8 cellular contexts compared by ENCODE assay signal in the genomic region with DNA sequence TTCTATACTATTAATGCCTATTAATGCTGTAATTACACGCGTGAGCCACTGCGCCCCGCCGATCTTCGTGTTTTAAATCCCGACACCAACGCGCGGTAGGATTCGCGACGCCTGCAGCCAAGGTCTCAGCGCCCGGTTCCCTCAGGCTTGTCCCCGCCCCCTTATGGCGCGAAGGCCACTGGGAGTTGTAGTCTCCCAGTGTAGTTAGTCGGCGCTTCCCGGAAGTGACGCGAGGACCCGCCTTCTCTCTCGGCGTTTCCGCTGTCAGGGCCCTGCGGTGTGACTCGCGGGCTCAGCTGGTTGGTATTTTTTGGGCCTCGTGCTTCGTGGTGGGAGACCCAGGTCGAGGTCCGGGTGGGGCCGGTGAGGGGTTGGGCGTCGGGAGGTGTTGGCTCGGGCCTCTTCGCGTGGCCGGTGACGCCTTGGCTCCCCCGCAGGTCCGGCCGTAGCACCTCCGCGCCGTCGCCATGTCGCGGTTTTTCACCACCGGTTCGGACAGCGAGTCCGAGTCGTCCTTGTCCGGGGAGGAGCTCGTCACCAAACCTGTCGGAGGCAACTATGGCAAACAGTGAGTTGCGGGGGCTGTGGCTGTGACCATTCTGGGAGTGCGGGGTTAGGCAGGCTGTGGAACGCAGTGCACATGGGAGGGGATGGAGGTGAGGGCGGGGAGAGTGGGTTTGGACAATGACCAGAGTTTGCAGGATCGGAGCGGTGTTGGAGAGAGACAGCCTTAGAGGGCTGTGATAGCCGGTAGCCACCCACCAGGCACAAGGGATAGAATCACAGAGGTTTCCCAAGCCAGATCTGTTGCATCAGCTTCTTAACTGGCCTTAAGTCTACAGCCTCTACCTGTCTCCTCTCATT. TPM values are rescaled to one million over a fixed set of nuclear protein-coding genes. Genes with fewer than 3 reads are reported as not detected.
DNase-seq lines count a peak whose midpoint lies in the region; ATAC-seq, FAIRE-seq and TF ChIP-seq lines count a peak whose summit lies in the region.
"Not testable (repeated sequence)": the region's sequence is repeated elsewhere in the genome, so short reads cannot be mapped to it uniquely, and the experiment has no call there.

A gene with protein sequence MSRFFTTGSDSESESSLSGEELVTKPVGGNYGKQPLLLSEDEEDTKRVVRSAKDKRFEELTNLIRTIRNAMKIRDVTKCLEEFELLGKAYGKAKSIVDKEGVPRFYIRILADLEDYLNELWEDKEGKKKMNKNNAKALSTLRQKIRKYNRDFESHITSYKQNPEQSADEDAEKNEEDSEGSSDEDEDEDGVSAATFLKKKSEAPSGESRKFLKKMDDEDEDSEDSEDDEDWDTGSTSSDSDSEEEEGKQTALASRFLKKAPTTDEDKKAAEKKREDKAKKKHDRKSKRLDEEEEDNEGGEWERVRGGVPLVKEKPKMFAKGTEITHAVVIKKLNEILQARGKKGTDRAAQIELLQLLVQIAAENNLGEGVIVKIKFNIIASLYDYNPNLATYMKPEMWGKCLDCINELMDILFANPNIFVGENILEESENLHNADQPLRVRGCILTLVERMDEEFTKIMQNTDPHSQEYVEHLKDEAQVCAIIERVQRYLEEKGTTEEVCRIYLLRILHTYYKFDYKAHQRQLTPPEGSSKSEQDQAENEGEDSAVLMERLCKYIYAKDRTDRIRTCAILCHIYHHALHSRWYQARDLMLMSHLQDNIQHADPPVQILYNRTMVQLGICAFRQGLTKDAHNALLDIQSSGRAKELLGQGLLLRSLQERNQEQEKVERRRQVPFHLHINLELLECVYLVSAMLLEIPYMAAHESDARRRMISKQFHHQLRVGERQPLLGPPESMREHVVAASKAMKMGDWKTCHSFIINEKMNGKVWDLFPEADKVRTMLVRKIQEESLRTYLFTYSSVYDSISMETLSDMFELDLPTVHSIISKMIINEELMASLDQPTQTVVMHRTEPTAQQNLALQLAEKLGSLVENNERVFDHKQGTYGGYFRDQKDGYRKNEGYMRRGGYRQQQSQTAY (plus strand): TSS at position 245 of the 864 bp plus-strand sequence. CDS start 223 bp downstream, at position 468.

- not testable (repeated sequence) for H3K9me1 ChIP-seq in keratinocyte (ENCODE audit: control insufficient read depth, extremely low read depth, insufficient read depth, low read length)

- not testable (repeated sequence) for H3K79me2 ChIP-seq in keratinocyte (ENCODE audit: control insufficient read depth, insufficient read depth, low read length)

- H4K20me1 ChIP-seq in keratinocyte (ENCODE audit: control insufficient read depth, extremely low read depth, insufficient read depth, low read length), result not testable (repeated sequence)

- TF ChIP-seq CTCF in A549 (IDR thresholded peaks at IDR 0.05); HEK293 (tag by site-specific recombination; IDR thresholded peaks at IDR 0.05); WI38 (IDR thresholded peaks at IDR 0.05; ENCODE audit: low read depth, low read length); keratinocyte (optimal IDR thresholded peaks at IDR 0.05 in 1 of 3, IDR thresholded peaks at IDR 0.05 in 1 of 3, conservative IDR thresholded peaks at IDR 0.05 in 1 of 3; ENCODE audit: extremely low read depth in 1 of 3, insufficient read depth in 2 of 3, low read length in 3 of 3): not testable (repeated sequence)

- not testable (repeated sequence) for H3K27me3 ChIP-seq in keratinocyte (ENCODE audit: control insufficient read depth, extremely low read depth, insufficient read depth, low read length)

- not testable (repeated sequence) for TF ChIP-seq EP300 in A549 (IDR thresholded peaks at IDR 0.05)

- H3K36me3 ChIP-seq in HEK293 (ENCODE audit: control insufficient read depth in 2 of 2, insufficient read depth in 1 of 2, low read length in 2 of 2); keratinocyte (ENCODE audit: control insufficient read depth in 2 of 2, extremely low read depth in 1 of 2, insufficient read depth in 2 of 2, low read length in 2 of 2): not testable (repeated sequence)

- CTCF ChIA-PET in A549 (lab: Yijun Ruan, JAX); HEK293 (lab: Yijun Ruan, JAX): not testable (repeated sequence)

- H3K4me1 ChIP-seq in A549; HEK293 (ENCODE audit: control insufficient read depth, insufficient read depth, low read length); keratinocyte (ENCODE audit: control insufficient read depth, extremely low read depth, insufficient read depth, low read length): not testable (repeated sequence)

- peak within 1 kb of the TSS; percentile 38; the same call in 2 of the 3 replicates for H3K4me3 ChIP-seq in A549
- peak within 1 kb of the TSS; percentile 26 for H3K4me3 ChIP-seq in HEK293 (ENCODE audit: low read depth, low read length)
- H3K4me3 ChIP-seq in WI38 (ENCODE audit: low read depth, low read length), result peak within 1 kb of the TSS; percentile 47
- peak within 1 kb of the TSS in 2 of 3 experiments; percentile 29 to 35 for H3K4me3 ChIP-seq in keratinocyte (ENCODE audit: control insufficient read depth in 2 of 3, extremely low read depth in 1 of 3, insufficient read depth in 2 of 3, low read depth in 1 of 3, low read length in 3 of 3)

- not testable (repeated sequence) for H3K9ac ChIP-seq in keratinocyte (ENCODE audit: control insufficient read depth, extremely low read depth, insufficient read depth, low read length)

- WGBS in A549 (ENCODE audit: missing lambda C conversion rate), result no CpG with 5 or more reads among the region's 66 CpGs

- DNase-seq in A549 (ENCODE audit: low read depth in 1 of 2, low spot score in 1 of 2); dermis blood vessel endothelial cell; keratinocyte (ENCODE audit: low read depth, low spot score); pulmonary artery endothelial cell (ENCODE audit: low read depth, low spot score): not testable (repeated sequence)

- not testable (repeated sequence) for H3K9me3 ChIP-seq in A549; HEK293 (ENCODE audit: control insufficient read depth, insufficient read depth, low read depth, low read length); keratinocyte (ENCODE audit: control insufficient read depth, low read depth, low read length)

- not testable (repeated sequence) for H3K27ac ChIP-seq in A549; HEK293 (ENCODE audit: extremely low read depth, low read depth, low read length); keratinocyte (ENCODE audit: control insufficient read depth, insufficient read depth, low read length)

- peak; percentile 59 for FAIRE-seq in A549 (lab: Jason Lieb, UNC)
- not testable (repeated sequence) for FAIRE-seq in keratinocyte (lab: Jason Lieb, UNC)

- ATAC-seq in A549 (peak; percentile 100), GM18873 (IDR thresholded peaks at IDR 0.05; ENCODE audit: low FRiP score, unreplicated experiment) (peak; percentile 92), HG03460 (IDR thresholded peaks at IDR 0.05; ENCODE audit: unreplicated experiment) (peak; percentile 95)

- peak within 1 kb of the TSS; percentile 45; the same call in 1 of the 3 replicates for H3K4me2 ChIP-seq in A549
- H3K4me2 ChIP-seq in keratinocyte (ENCODE audit: control insufficient read depth, extremely low read depth, insufficient read depth, low read depth, low read length), result not testable (repeated sequence)

- TF ChIP-seq POLR2A in A549 (IDR thresholded peaks at IDR 0.05; ENCODE audit: low read length), result not testable (repeated sequence)

- H2AFZ ChIP-seq in keratinocyte (ENCODE audit: control insufficient read depth, low read length), result not testable (repeated sequence)

- POLR2A ChIA-PET in A549 (lab: Yijun Ruan, JAX); HEK293 (lab: Yijun Ruan, JAX): not testable (repeated sequence)

- not testable (repeated sequence) for TF ChIP-seq RAD21 in A549 (conservative IDR thresholded peaks at IDR 0.05 in 1 of 2, IDR thresholded peaks at IDR 0.05 in 1 of 2)

- dilution Hi-C loops in keratinocyte (cut with MboI; ENCODE audit: extremely low pct_ligation_motif_present, low sequenced_read_pairs), result not testable (repeated sequence)

RNA-seq across cellular contexts. Expression of the gene that starts here (rescaled TPM):
- polyA plus RNA-seq in A549 (2011; rRNA removed), result 195 and 326 TPM in 2 replicates
- 360 and 435 TPM in 2 replicates for polyA plus RNA-seq in A549 (2012; cell fraction: cytosol; rRNA removed)
- polyA plus RNA-seq in A549 (2012; cell fraction: nucleus; rRNA removed), result 802 and 918 TPM in 2 replicates
- 164 to 225 TPM (median 191 TPM) in 3 replicates for polyA plus RNA-seq in A549 (2017; fragmentation: RNase III; extraction: RNeasy Plus Mini Kit Qiagen cat#74134 plus additional on column Dnase treatment)
- 177 and 349 TPM in 2 replicates for polyA minus RNA-seq in A549 (2011; rRNA and poly(A)+ RNA removed)
- total RNA-seq in dermis blood vessel endothelial cell, result 147 and 213 TPM in 2 replicates
- 285 to 510 TPM (median 314 TPM) in 3 replicates for polyA plus RNA-seq in keratinocyte
- polyA plus RNA-seq in keratinocyte (2011; ENCODE audit: low read depth), result 912 TPM
- polyA plus RNA-seq in keratinocyte (2011; cell fraction: cytosol; rRNA removed), result 383 and 455 TPM in 2 replicates
- 312 and 404 TPM in 2 replicates for polyA plus RNA-seq in keratinocyte (2011; cell fraction: nucleus; rRNA removed)
- polyA plus RNA-seq in keratinocyte (2012; ENCODE audit: low replicate concordance), result 492 and 676 TPM in 2 replicates
- polyA minus RNA-seq in keratinocyte, result 302 to 829 TPM (median 528 TPM) in 3 replicates
- polyA minus RNA-seq in keratinocyte (2011; cell fraction: cytosol; rRNA and poly(A)+ RNA removed), result 465 TPM
- polyA minus RNA-seq in keratinocyte (2011; cell fraction: nucleus; rRNA and poly(A)+ RNA removed), result 80.0 and 118 TPM in 2 replicates
- 178 and 451 TPM in 2 replicates for total RNA-seq in pulmonary artery endothelial cell
